Comparison of ENCODE assay signal across 8 cellular contexts in the genomic region with DNA sequence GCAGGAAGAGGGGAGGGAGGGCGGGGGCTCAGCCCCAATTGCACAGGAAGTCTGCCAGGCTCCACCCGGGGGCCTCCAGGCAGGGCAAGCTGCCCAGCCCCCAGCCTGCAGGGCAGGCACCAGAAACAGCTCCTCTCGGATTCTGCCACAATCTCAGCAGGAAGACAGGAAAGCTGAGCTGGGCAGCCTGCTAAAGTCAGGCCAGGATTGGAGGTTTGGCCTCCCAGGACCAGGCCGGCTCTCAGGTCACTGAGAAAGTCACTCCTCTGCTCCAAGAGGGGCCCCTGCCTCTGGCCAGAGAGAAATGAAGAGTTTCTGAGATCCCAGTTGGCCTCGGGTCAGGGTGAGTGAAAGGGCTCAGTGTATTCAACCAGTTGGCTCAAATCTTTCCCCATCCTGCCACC. TPM values are rescaled to one million over a fixed set of nuclear protein-coding genes. Genes with fewer than 3 reads are reported as not detected.
A peak's percentile ranks its signal among the peaks of the same experiment; 100 is the strongest.
DNase-seq lines count a peak whose midpoint lies in the region; ATAC-seq lines count a peak whose summit lies in the region.

No MANE protein-coding gene starts in this region.

- no peaks in the 10 kb centered on the region for H3K9me3 Mint-ChIP-seq in CD4-positive, CD25-positive, alpha-beta regulatory T cell
- H3K9me3 Mint-ChIP-seq in naive thymus-derived CD8-positive, alpha-beta T cell, result no peaks in the 10 kb centered on the region

- no peaks in the 10 kb centered on the region for H3K9me3 ChIP-seq in CD4-positive, CD25-positive, alpha-beta regulatory T cell (ENCODE audit: control insufficient read depth in 2 of 2, low read length in 2 of 2)
- H3K9me3 ChIP-seq in Karpas-422 (ENCODE audit: low read length), result no peaks in the 10 kb centered on the region

- no peak overlapping the region for H3K9ac ChIP-seq in Karpas-422 (ENCODE audit: low read length)

- POLR2A ChIA-PET in naive thymus-derived CD8-positive, alpha-beta T cell (lab: Charles Lee), result interaction anchor here (0.6 to 3.7 kb wide), 6 partner anchors 10 to 1348 kb away, joined by 3 to 24 read pairs (median 4); no protein-coding TSS in a partner anchor

- peak overlapping the region; percentile 44 for H3K4me3 ChIP-seq in CD4-positive, CD25-positive, alpha-beta regulatory T cell (ENCODE audit: low read depth, low read length)
- H3K4me3 ChIP-seq in Karpas-422 (ENCODE audit: low read length), result no peak overlapping the region

- H3K79me2 ChIP-seq in Karpas-422 (ENCODE audit: low read length), result no peaks in the 10 kb centered on the region

- no peak overlapping the region for H2AFZ ChIP-seq in Karpas-422 (ENCODE audit: low read length)

- no peaks in the 10 kb centered on the region for H3K36me3 ChIP-seq in CD4-positive, CD25-positive, alpha-beta regulatory T cell (ENCODE audit: control insufficient read depth, insufficient read depth, low read length)
- H3K36me3 ChIP-seq in Karpas-422 (ENCODE audit: insufficient read depth, low read length), result no peaks in the 10 kb centered on the region

- H3K27ac ChIP-seq in CD4-positive, CD25-positive, alpha-beta regulatory T cell (ENCODE audit: insufficient read depth, low read length, poor library complexity, severe bottlenecking), result peak overlapping the region; percentile 30
- no peak overlapping the region for H3K27ac ChIP-seq in Karpas-422 (ENCODE audit: low read length)

- H3K27me3 ChIP-seq in CD4-positive, CD25-positive, alpha-beta regulatory T cell (ENCODE audit: control insufficient read depth, insufficient read depth, low read length), result no peaks in the 10 kb centered on the region
- H3K27me3 ChIP-seq in Karpas-422 (ENCODE audit: low read length), result no peaks in the 10 kb centered on the region

- no peaks in the 10 kb centered on the region for H3K27me3 Mint-ChIP-seq in CD4-positive, CD25-positive, alpha-beta regulatory T cell
- H3K27me3 Mint-ChIP-seq in naive thymus-derived CD8-positive, alpha-beta T cell, result no peaks in the 10 kb centered on the region

- no peak overlapping the region for H3K4me2 ChIP-seq in Karpas-422 (ENCODE audit: low read depth, low read length, poor library complexity, severe bottlenecking)

- H3K4me3 Mint-ChIP-seq in CD4-positive, CD25-positive, alpha-beta regulatory T cell, result peak overlapping the region; percentile 40 to 84 (median 76)
- peak overlapping the region in 9 of 10 donors; percentile 69 to 84 (median 78) for H3K4me3 Mint-ChIP-seq in naive thymus-derived CD8-positive, alpha-beta T cell

- ATAC-seq in CD4-positive, CD25-positive, alpha-beta regulatory T cell (ENCODE audit: low read depth in 2 of 2), result peak in 1 of 2 donors; percentile 9
- ATAC-seq in naive thymus-derived CD8-positive, alpha-beta T cell, result peak; percentile 61 to 69
- no peak for ATAC-seq in GM18519 (IDR thresholded peaks at IDR 0.05; ENCODE audit: low FRiP score, unreplicated experiment)

- peak overlapping the region in 2 of 3 donors; percentile 91 to 94 for H3K27ac Mint-ChIP-seq in CD4-positive, CD25-positive, alpha-beta regulatory T cell
- peak overlapping the region; percentile 82 to 94 (median 88) for H3K27ac Mint-ChIP-seq in naive thymus-derived CD8-positive, alpha-beta T cell

- no peaks in the 10 kb centered on the region for H3K9me2 ChIP-seq in Karpas-422 (replicated peaks; ENCODE audit: insufficient read depth, low read length)

- H4K20me1 ChIP-seq in Karpas-422 (ENCODE audit: insufficient read depth, low read depth, low read length), result no peaks in the 10 kb centered on the region

- H3K4me1 Mint-ChIP-seq in CD4-positive, CD25-positive, alpha-beta regulatory T cell, result peaks cover 0 to 82% (median 37%) of the 10 kb centered on the region in 4 donors
- H3K4me1 Mint-ChIP-seq in naive thymus-derived CD8-positive, alpha-beta T cell, result peaks cover 46 to 76% (median 68%) of the 10 kb centered on the region in 4 donors

- H3K4me1 ChIP-seq in CD4-positive, CD25-positive, alpha-beta regulatory T cell (ENCODE audit: control insufficient read depth, insufficient read depth, low read length, poor library complexity, severe bottlenecking), result peaks cover 49% of the 10 kb centered on the region
- no peaks in the 10 kb centered on the region for H3K4me1 ChIP-seq in Karpas-422 (ENCODE audit: low read length)

- H3K36me3 Mint-ChIP-seq in CD4-positive, CD25-positive, alpha-beta regulatory T cell, result peaks cover 8% of the 10 kb centered on the region
- peaks cover 0 to 2% (median 0%) of the 10 kb centered on the region in 3 donors for H3K36me3 Mint-ChIP-seq in naive thymus-derived CD8-positive, alpha-beta T cell

- DNase-seq in CD4-positive, CD25-positive, alpha-beta regulatory T cell, result peak in 1 of 3 donors; percentile 74
- DNase-seq in NCI-H69 (lab: John Stamatoyannopoulos, UW), result peak; percentile 90
- peak; percentile 43 for DNase-seq in dermis blood vessel endothelial cell
- DNase-seq in naive thymus-derived CD8-positive, alpha-beta T cell, result peak in 3 of 10 donors; percentile 12 to 24 (median 20)
- no peak for DNase-seq in Karpas-422
- DNase-seq in hippocampal formation (lab: John Stamatoyannopoulos, UW), result no peak
- no peak for DNase-seq in globus pallidus (ENCODE audit: low spot score)

RNA-seq across cellular contexts. Expression of gene STXBP1, which starts 54.6 kb away (rescaled TPM):
- total RNA-seq in CD4-positive, CD25-positive, alpha-beta regulatory T cell, result 1.3 TPM
- 1 to 10 TPM in 1 of 4 donors, under 1 TPM in 3; 0.07 to 1.3 (median 0.19) TPM for polyA plus RNA-seq in CD4-positive, CD25-positive, alpha-beta regulatory T cell
- 24.7 and 34.0 TPM in 2 replicates for total RNA-seq in dermis blood vessel endothelial cell
- total RNA-seq in naive thymus-derived CD8-positive, alpha-beta T cell, result 10 to 100 TPM; 34.6 to 39.7 TPM
- polyA plus RNA-seq in naive thymus-derived CD8-positive, alpha-beta T cell, result 10 to 100 TPM in 1 of 3 donors, 1 to 10 TPM in 2; 3.4 to 10.3 (median 7.5) TPM
- 3.1 and 3.6 TPM in 2 replicates for total RNA-seq in Karpas-422 (2014; rRNA removed; shearing (Covaris generic); ENCODE audit: low replicate concordance)

Comparison
In these comparisons a context has a peak if more than half of its experiments do, and no peak if none do; other contexts are left out.
1. DNase-seq: peak in NCI-H69 (single experiment) and dermis blood vessel endothelial cell (single experiment); none in Karpas-422 (single experiment), hippocampal formation (0 of 2) and globus pallidus (single experiment).